Comparison of ENCODE assay signal across 12 cellular contexts in the genomic region with DNA sequence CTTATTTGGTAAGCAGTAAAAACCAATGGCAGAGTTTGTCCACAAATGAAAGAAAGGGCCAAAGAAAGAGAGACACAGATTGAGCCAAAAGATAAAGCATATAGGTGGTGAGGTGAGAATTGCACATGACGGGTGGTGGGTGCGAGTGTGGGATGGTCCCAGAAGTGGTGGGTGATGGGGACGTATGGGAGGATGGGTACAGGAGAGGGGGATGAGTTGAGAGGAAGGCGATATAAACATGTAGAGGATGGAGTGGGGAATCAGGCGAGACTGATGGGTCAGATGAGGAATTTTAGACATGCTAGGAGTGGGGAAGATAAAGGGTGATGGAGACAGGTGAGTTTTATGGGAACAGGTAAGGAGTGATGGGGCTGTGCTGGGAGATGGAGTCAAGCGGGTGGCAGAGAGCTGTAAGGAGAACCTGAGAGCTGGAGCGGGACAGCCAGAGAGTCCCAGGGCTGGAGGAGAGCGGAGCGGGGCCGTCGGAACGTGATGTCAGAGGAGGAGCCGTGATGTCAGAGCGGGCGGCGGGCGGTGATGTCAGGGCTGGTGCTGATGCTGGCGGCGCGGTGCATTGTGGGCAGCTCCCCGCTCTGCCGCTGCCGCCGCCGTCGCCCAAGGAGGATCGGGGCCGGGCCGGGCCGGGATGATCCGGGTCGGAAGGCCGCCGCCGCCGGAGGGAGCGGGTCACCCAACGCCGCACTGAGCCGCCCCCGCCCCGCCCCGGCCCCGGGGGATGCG. TPM values are rescaled to one million over a fixed set of nuclear protein-coding genes. Genes with fewer than 3 reads are reported as not detected.
DNase-seq lines count a peak whose midpoint lies in the region; TF ChIP-seq lines count a peak whose summit lies in the region.
"Had no signal": no experiment of that assay in that cellular context is flagged by ENCODE, and none has a peak within 500 bp of the region (broad histone marks: within the 10 kb centered on the region; RNA-seq: fewer than 3 reads in every experiment).

A gene (plus strand): TSS at position 574 of the 741 bp plus-strand sequence. CDS start 3,180 bp downstream, outside the sequence.

- BruUV-seq in mammary epithelial cell (replicated peaks; lab: Mats Ljungman, UMichigan) = no TSS peak

- H3F3A ChIP-seq in OCI-LY1 (ENCODE audit: insufficient read depth, low read length) = no peaks in the 10 kb centered on the region

- H2AFZ ChIP-seq in OCI-LY1 (ENCODE audit: low read length) (no peak within 1 kb of the TSS), mammary epithelial cell (ENCODE audit: low read depth, low read length) (no peak within 1 kb of the TSS)

- TF ChIP-seq CTCF in OCI-LY1 (IDR thresholded peaks at IDR 0.05; ENCODE audit: low read length) (no peak), mammary epithelial cell (conservative IDR thresholded peaks at IDR 0.05 in 1 of 2, IDR thresholded peaks at IDR 0.05 in 1 of 2; ENCODE audit: extremely low read depth in 1 of 2, insufficient read depth in 1 of 2, low read depth in 1 of 2, low read length in 2 of 2) (no peak), right atrium auricular region (IDR thresholded peaks at IDR 0.05) (no peak)

- H3K9ac ChIP-seq in OCI-LY1 (ENCODE audit: low read length) = no peak within 1 kb of the TSS
- H3K9ac ChIP-seq in mammary epithelial cell (ENCODE audit: insufficient read depth, low read length) = no peak within 1 kb of the TSS

- H3K36me3 ChIP-seq in OCI-LY1 (ENCODE audit: insufficient read depth, low read length) (no peaks in the 10 kb centered on the region; the same call in 1 of the 2 replicates), thymus (ENCODE audit: control insufficient read depth, insufficient read depth) (no peaks in the 10 kb centered on the region), mammary epithelial cell (ENCODE audit: insufficient read depth, low read length) (no peaks in the 10 kb centered on the region), right atrium auricular region (no peaks in the 10 kb centered on the region)
- H3K36me3 ChIP-seq: adrenal gland, lower lobe of right lung had no signal

- dilution Hi-C loops in mammary epithelial cell (cut with HindIII; ENCODE audit: low sequenced_read_pairs) = no loop called here

- H3K9me3 ChIP-seq in OCI-LY1 (ENCODE audit: low read length) = peaks cover 3% of the 10 kb centered on the region; the same call in 1 of the 2 replicates
- no peaks in the 10 kb centered on the region for H3K9me3 ChIP-seq in thymus (ENCODE audit: control insufficient read depth)
- H3K9me3 ChIP-seq in mammary epithelial cell (replicated peaks; ENCODE audit: insufficient read depth, low read length) = no peaks in the 10 kb centered on the region
- H3K9me3 ChIP-seq in right atrium auricular region = no peaks in the 10 kb centered on the region
- H3K9me3 ChIP-seq: adrenal gland, lower lobe of right lung had no signal

- intact Hi-C loops in mammary epithelial cell (cut with micrococcal nuclease) = no loop called here

- peak within 1 kb of the TSS; percentile 36; the same call in 1 of the 2 replicates for H3K4me2 ChIP-seq in OCI-LY1 (ENCODE audit: low read length)
- H3K4me2 ChIP-seq in mammary epithelial cell (ENCODE audit: insufficient read depth, low read depth, low read length) = no peak within 1 kb of the TSS

- H4K20me1 ChIP-seq in OCI-LY1 (ENCODE audit: insufficient read depth, low read length) (no peaks in the 10 kb centered on the region), mammary epithelial cell (ENCODE audit: insufficient read depth, low read length) (no peaks in the 10 kb centered on the region)

- peaks cover 5% of the 10 kb centered on the region; the same call in 1 of the 2 replicates for H3K27me3 ChIP-seq in OCI-LY1 (ENCODE audit: insufficient read depth, low read length)
- H3K27me3 ChIP-seq in thymus (ENCODE audit: control insufficient read depth, insufficient read depth) = peaks cover 41% of the 10 kb centered on the region
- peaks cover 23% of the 10 kb centered on the region for H3K27me3 ChIP-seq in mammary epithelial cell (ENCODE audit: insufficient read depth, low read length)
- H3K27me3 ChIP-seq in right atrium auricular region = peaks cover 6 to 7% of the 10 kb centered on the region in 2 donors

- peaks cover 13% of the 10 kb centered on the region for H3K4me1 ChIP-seq in OCI-LY1 (ENCODE audit: insufficient read depth, low read length, severe bottlenecking)
- no peaks in the 10 kb centered on the region for H3K4me1 ChIP-seq in thymus (ENCODE audit: control insufficient read depth, insufficient read depth, low read length)
- H3K4me1 ChIP-seq in mammary epithelial cell (ENCODE audit: insufficient read depth, low read length) = peaks cover 7% of the 10 kb centered on the region
- peaks cover 0 to 14% of the 10 kb centered on the region in 2 donors for H3K4me1 ChIP-seq in right atrium auricular region

- H3K79me2 ChIP-seq in OCI-LY1 (ENCODE audit: insufficient read depth, low read length) (no peaks in the 10 kb centered on the region), mammary epithelial cell (ENCODE audit: insufficient read depth, low read length) (no peaks in the 10 kb centered on the region)

- peak; percentile 55 for DNase-seq in stimulated activated CD4-positive, alpha-beta T cell treated with anti-CD3 and anti-CD28 coated beads, Interleukin-15, amount 100 ng/mL, for 24 hours
- DNase-seq in stimulated activated CD4-positive, alpha-beta T cell treated with anti-CD3 and anti-CD28 coated beads, Interleukin-4, amount 100 ng/mL, for 4 hours = no peak
- DNase-seq in germinal center (ENCODE audit: low spot score) (peak; percentile 41), mammary epithelial cell (no peak), right atrium auricular region (ENCODE audit: low spot score) (no peak), OCI-M1 (lab: John Stamatoyannopoulos, UW) (no peak)
- DNase-seq: lower lobe of right lung had no signal

- H3K4me3 ChIP-seq in OCI-LY1 (ENCODE audit: low read depth, low read length, poor library complexity, severe bottlenecking) (peak within 1 kb of the TSS; percentile 34), thymus (ENCODE audit: low read length) (peak within 1 kb of the TSS; percentile 4), mammary epithelial cell (replicated peaks in 1 of 3; ENCODE audit: insufficient read depth in 1 of 3, low read depth in 2 of 3, low read length in 3 of 3) (no peak within 1 kb of the TSS), right atrium auricular region (no peak within 1 kb of the TSS)
- H3K4me3 ChIP-seq: adrenal gland, lower lobe of right lung had no signal

- WGBS in thymus = 15% methylated on average over 45 of the region's 45 CpGs
- WGBS in mammary epithelial cell (ENCODE audit: low coverage, missing lambda C conversion rate) = 33% methylated on average over 4 of the region's 45 CpGs

- no peaks in the 10 kb centered on the region for H3K9me2 ChIP-seq in OCI-LY1 (ENCODE audit: low read depth, low read length)

- H3K27ac ChIP-seq in OCI-LY1 (ENCODE audit: low read depth, low read length, poor library complexity, severe bottlenecking) (no peak within 1 kb of the TSS), thymus (ENCODE audit: low read depth) (no peak within 1 kb of the TSS), mammary epithelial cell (ENCODE audit: insufficient read depth, low read depth, low read length) (no peak within 1 kb of the TSS), right atrium auricular region (no peak within 1 kb of the TSS)
- H3K27ac ChIP-seq: lower lobe of right lung had no signal

- CTCF ChIA-PET in mammary epithelial cell (lab: Charles Lee; ENCODE audit: low non-redundant PET) = no interaction called here

- in situ Hi-C loops in mammary epithelial cell (cut with MboI; ENCODE audit: low sequenced_read_pairs in 2 of 2) = no loop called here

RNA-seq across cellular contexts. Expression of the gene that starts here (rescaled TPM):
- polyA plus RNA-seq in thymus (0.09 TPM), mammary epithelial cell (not detected)
- total RNA-seq in mammary epithelial cell (under 1 TPM in 1 of 2 donors, not detected in 1; under 0.01 TPM), right atrium auricular region (under 1 TPM; 0.12 to 0.15 TPM)
- polyA minus RNA-seq in mammary epithelial cell = not detected
- total RNA-seq: esophagus mucosa, NCI-H460 had no signal

Comparison
In these comparisons a context has a peak if more than half of its experiments do, and no peak if none do; other contexts are left out.
1. DNase-seq: peak in stimulated activated CD4-positive, alpha-beta T cell treated with anti-CD3 and anti-CD28 coated beads, Interleukin-15, amount 100 ng/mL, for 24 hours (single experiment) and germinal center (single experiment); none in stimulated activated CD4-positive, alpha-beta T cell treated with anti-CD3 and anti-CD28 coated beads, Interleukin-4, amount 100 ng/mL, for 4 hours (0 of 2), mammary epithelial cell (single experiment), right atrium auricular region (single experiment) and OCI-M1 (single experiment).
2. H3K4me3 ChIP-seq: peak in OCI-LY1 (single experiment) and thymus (single experiment); none in mammary epithelial cell (0 of 3) and right atrium auricular region (0 of 2).